13 cellular contexts compared by ENCODE assay signal in the genomic region with DNA sequence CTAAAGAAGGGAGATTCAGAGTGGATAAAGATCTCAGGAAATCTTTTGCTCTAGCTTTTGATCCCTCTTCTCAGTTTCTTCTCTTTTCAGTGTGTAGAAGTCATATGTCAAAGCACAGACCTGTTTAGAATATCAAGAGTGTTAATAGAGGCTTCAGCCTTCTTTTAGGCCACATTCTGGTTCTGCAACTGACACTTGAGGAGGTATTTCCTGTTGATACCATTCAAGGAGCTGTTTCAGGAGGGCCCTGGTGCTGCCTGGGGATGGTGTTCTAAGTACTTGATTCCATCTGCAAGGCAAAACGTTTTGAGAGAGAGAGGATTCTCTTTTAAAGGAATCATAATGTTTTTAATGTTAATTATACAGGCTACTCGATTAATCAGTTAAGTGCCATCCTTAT.
DNase-seq lines count a peak whose midpoint lies in the region; ATAC-seq, FAIRE-seq and TF ChIP-seq lines count a peak whose summit lies in the region.
"Had no signal": no experiment of that assay in that cellular context is flagged by ENCODE, and none has a peak within 500 bp of the region (broad histone marks: within the 10 kb centered on the region; RNA-seq: fewer than 3 reads in every experiment).

No MANE protein-coding gene starts in this region.

- POLR2A ChIA-PET in H1 (lab: Charles Lee; ENCODE audit: partially characterized antibody): interaction anchor here (0.9 to 2.1 kb wide), 3 partner anchors 8 to 29 kb away, joined by 4 read pairs; no protein-coding TSS in a partner anchor

- no peak overlapping the region for H3K18ac ChIP-seq in H1 (ENCODE audit: extremely low read depth, low read length)
- no peak overlapping the region for H3K18ac ChIP-seq in mesendoderm (ENCODE audit: low read length)

- H3K4me1 ChIP-seq in BLaER1 (peaks cover 32% of the 10 kb centered on the region), MM.1S (ENCODE audit: low read length) (peaks cover 26% of the 10 kb centered on the region), H1 (replicated peaks in 1 of 4; ENCODE audit: control insufficient read depth in 3 of 4, insufficient read depth in 4 of 4, low read length in 3 of 4) (peaks cover 7 to 52% (median 38%) of the 10 kb centered on the region in 4 experiments), mesendoderm (ENCODE audit: control insufficient read depth, low read depth, low read length) (peaks cover 23% of the 10 kb centered on the region), foreskin keratinocyte (no peaks in the 10 kb centered on the region)

- no peak for TF ChIP-seq POLR2A in H1 (IDR thresholded peaks at IDR 0.05; ENCODE audit: control extremely low read depth in 1 of 2, low read depth in 2 of 2, low read length in 2 of 2)

- H3K56ac ChIP-seq in H1 (replicated peaks; ENCODE audit: insufficient read length, low read depth, low read length) (no peak overlapping the region), mesendoderm (ENCODE audit: low read length) (peak overlapping the region; percentile 85)

- no peak overlapping the region for H3K27ac ChIP-seq in BLaER1
- peak overlapping the region; percentile 28; the same call in 1 of the 2 replicates for H3K27ac ChIP-seq in MM.1S (ENCODE audit: low read length)
- no peak overlapping the region; the same call in 1 of the 2 replicates for H3K27ac ChIP-seq in H1 (ENCODE audit: low read depth, low read length)
- peak overlapping the region; percentile 66 for H3K27ac ChIP-seq in mesendoderm (ENCODE audit: low read depth, low read length)
- no peak overlapping the region for H3K27ac ChIP-seq in foreskin keratinocyte
- H3K27ac ChIP-seq: coronary artery had no signal

- TF ChIP-seq EP300 in H1 (IDR thresholded peaks at IDR 0.05; ENCODE audit: borderline replicate concordance in 1 of 2, low read depth in 2 of 2, low read length in 2 of 2): no peak

- H3K23ac ChIP-seq in H1 (ENCODE audit: insufficient read length): no peak overlapping the region
- H3K23ac ChIP-seq in mesendoderm (ENCODE audit: low read length): no peak overlapping the region

- no peak overlapping the region; the same call in 1 of the 2 replicates for H2AK5ac ChIP-seq in H1 (ENCODE audit: low read depth, low read length)
- no peak overlapping the region for H2AK5ac ChIP-seq in mesendoderm (ENCODE audit: low read length)

- H4K20me1 ChIP-seq in BLaER1: no peaks in the 10 kb centered on the region
- H4K20me1 ChIP-seq in MM.1S (ENCODE audit: insufficient read depth, low read length): no peaks in the 10 kb centered on the region
- peaks cover 1 to 3% of the 10 kb centered on the region in 2 experiments for H4K20me1 ChIP-seq in H1 (replicated peaks in 1 of 2; ENCODE audit: control insufficient read depth in 1 of 2, insufficient read depth in 2 of 2, low read length in 2 of 2)

- H3K4me2 ChIP-seq in BLaER1 (peak overlapping the region; percentile 55), MM.1S (ENCODE audit: low read depth, low read length) (peak overlapping the region; percentile 18; the same call in 1 of the 2 replicates), H1 (ENCODE audit: insufficient read depth in 1 of 2, low read depth in 2 of 2, low read length in 2 of 2) (peak overlapping the region; percentile 40 to 55; a peak in 3 of 4 replicates), mesendoderm (ENCODE audit: low read length) (no peak overlapping the region)

- peak; percentile 81 for FAIRE-seq in H1 (lab: Jason Lieb, UNC)

- H3K23me2 ChIP-seq in H1 (ENCODE audit: low read depth, low read length): no peaks in the 10 kb centered on the region

- no peak for TF ChIP-seq RAD21 in H1 (IDR thresholded peaks at IDR 0.05 in 1 of 2, conservative IDR thresholded peaks at IDR 0.05 in 1 of 2; ENCODE audit: low read depth in 2 of 2, low read length in 2 of 2)

- H2AFZ ChIP-seq in MM.1S (ENCODE audit: low read length) (no peak overlapping the region), H1 (ENCODE audit: low read length) (no peak overlapping the region)

- H2BK5ac ChIP-seq in H1 (ENCODE audit: low read depth, low read length) (peak overlapping the region; percentile 67), mesendoderm (ENCODE audit: low read length) (no peak overlapping the region)

- WGBS in H1 (ENCODE audit: extremely low coverage in 1 of 2, insufficient coverage in 1 of 2, insufficient read length in 1 of 2, insufficient replicate concordance in 2 of 2, low coverage in 1 of 2, low lambda C conversion rate in 2 of 2, missing lambda C conversion rate in 1 of 2), 2 experiments: 16% methylated on average over 2 of the region's 2 CpGs; no CpG with 5 or more reads in 1 of the 2 experiments
- WGBS in mesendoderm (ENCODE audit: extremely low coverage, insufficient coverage, low lambda C conversion rate): no CpG with 5 or more reads among the region's 2 CpGs

- H3K9ac ChIP-seq in BLaER1 (no peak overlapping the region), MM.1S (ENCODE audit: low read length) (no peak overlapping the region), H1 (replicated peaks in 1 of 4; ENCODE audit: extremely low read depth in 1 of 4, low read depth in 3 of 4, low read length in 3 of 4) (no peak overlapping the region), mesendoderm (ENCODE audit: low read length) (no peak overlapping the region)

- H3K79me2 ChIP-seq in MM.1S (ENCODE audit: low read length): peaks cover 23% of the 10 kb centered on the region; the same call in 1 of the 2 replicates
- H3K79me2 ChIP-seq in H1 (ENCODE audit: control insufficient read depth in 1 of 2, insufficient read depth in 2 of 2, low read length in 2 of 2): peaks cover 0 to 88% of the 10 kb centered on the region in 2 experiments; a peak in 3 of 4 replicates
- peaks cover 32% of the 10 kb centered on the region for H3K79me2 ChIP-seq in mesendoderm (ENCODE audit: control insufficient read depth, insufficient read depth, low read length)

- no peak overlapping the region for H3K4ac ChIP-seq in H1 (replicated peaks; ENCODE audit: insufficient read length, low read depth, low read length)
- peak overlapping the region; percentile 77 for H3K4ac ChIP-seq in mesendoderm (ENCODE audit: low read depth, low read length)

- H3K4me3 ChIP-seq in BLaER1: no peak overlapping the region
- no peak overlapping the region for H3K4me3 ChIP-seq in MM.1S (ENCODE audit: low read length)
- H3K4me3 ChIP-seq in H1 (ENCODE audit: extremely low read depth in 1 of 4, insufficient read depth in 2 of 4, low read depth in 3 of 4, low read length in 4 of 4): peak overlapping the region in 1 of 4 experiments; percentile 10; a peak in 1 of 8 replicates
- no peak overlapping the region for H3K4me3 ChIP-seq in mesendoderm (ENCODE audit: low read length)
- H3K4me3 ChIP-seq: coronary artery, gastrocnemius medialis had no signal

- H3K36me3 ChIP-seq in BLaER1 (no peaks in the 10 kb centered on the region), MM.1S (replicated peaks; ENCODE audit: insufficient read depth, low read length) (no peaks in the 10 kb centered on the region), H1 (ENCODE audit: control insufficient read depth in 2 of 4, insufficient read depth in 4 of 4, low read length in 3 of 4) (no peaks in the 10 kb centered on the region), mesendoderm (ENCODE audit: control insufficient read depth, insufficient read depth, low read length) (no peaks in the 10 kb centered on the region)
- H3K36me3 ChIP-seq: gastrocnemius medialis had no signal

- no peaks in the 10 kb centered on the region for H3K79me1 ChIP-seq in H1 (ENCODE audit: low read depth, low read length)
- H3K79me1 ChIP-seq in mesendoderm (ENCODE audit: low read length): no peaks in the 10 kb centered on the region

- H4K5ac ChIP-seq in H1 (ENCODE audit: insufficient read length, low read depth, low read length) (no peak overlapping the region), mesendoderm (ENCODE audit: low read length) (no peak overlapping the region)

- TF ChIP-seq CTCF in MM.1S (IDR thresholded peaks at IDR 0.05; ENCODE audit: low read length) (no peak), H1 (IDR thresholded peaks at IDR 0.05; ENCODE audit: control extremely low read depth in 1 of 3, insufficient read depth in 1 of 3, low read depth in 1 of 3, low read length in 3 of 3) (no peak), foreskin keratinocyte (conservative IDR thresholded peaks at IDR 0.05) (no peak)

- ATAC-seq in foreskin keratinocyte: no peak
- ATAC-seq: activated CD8-positive, alpha-beta T cell treated with anti-CD3 and anti-CD28 coated beads for 36 hours; stimulated activated memory B cell treated with anti-CD40 and anti-IgM and Interleukin-4, amounts not matched to agents 10 μg/mL and 1 μg/mL and 100 μg/mL, for 72 hours had no signal

- CTCF ChIA-PET in H1 (lab: Charles Lee; ENCODE audit: partially characterized antibody): interaction anchor here (0.9 to 1.4 kb wide), 6 partner anchors 15 to 338 kb away, joined by 3 to 4 read pairs (median 3); no protein-coding TSS in a partner anchor

- peak; percentile 49 for DNase-seq in MM.1S
- no peak for DNase-seq in H1 (ENCODE audit: low read depth in 1 of 2, low spot score in 2 of 2)
- peak; percentile 93 for DNase-seq in mesendoderm
- DNase-seq in NCI-H226: no peak
- no peak for DNase-seq in HuH-7 (ENCODE audit: low spot score)
- no peak for DNase-seq in NCI-H524 treated with DMSO at 0.1 percent for 48 hours (lab: John Stamatoyannopoulos, UW)
- DNase-seq in foreskin keratinocyte: no peak
- DNase-seq: activated CD8-positive, alpha-beta T cell treated with anti-CD3 and anti-CD28 coated beads for 36 hours; gastrocnemius medialis; NCI-H2227 treated with DMSO at 0.1 percent for 48 hours had no signal

- no peak overlapping the region for H3K14ac ChIP-seq in H1 (ENCODE audit: insufficient read length)

- H3K27me3 ChIP-seq in BLaER1 (no peaks in the 10 kb centered on the region), MM.1S (replicated peaks; ENCODE audit: insufficient read depth, low read length) (no peaks in the 10 kb centered on the region), H1 (replicated peaks in 1 of 4; ENCODE audit: control insufficient read depth in 3 of 4, extremely low read depth in 1 of 4, insufficient read depth in 3 of 4, low read length in 3 of 4) (no peaks in the 10 kb centered on the region), mesendoderm (ENCODE audit: insufficient read depth, low read length, poor library complexity) (no peaks in the 10 kb centered on the region), foreskin keratinocyte (no peaks in the 10 kb centered on the region)
- H3K27me3 ChIP-seq: gastrocnemius medialis had no signal

- no peak overlapping the region for H2BK15ac ChIP-seq in H1 (ENCODE audit: low read length)
- no peak overlapping the region for H2BK15ac ChIP-seq in mesendoderm (replicated peaks; ENCODE audit: low read depth)

- no peaks in the 10 kb centered on the region for H3K9me2 ChIP-seq in MM.1S (replicated peaks; ENCODE audit: insufficient read depth, low read length)

- no peaks in the 10 kb centered on the region for H3K9me3 ChIP-seq in BLaER1
- H3K9me3 ChIP-seq in MM.1S (replicated peaks; ENCODE audit: insufficient read depth, low read length): no peaks in the 10 kb centered on the region
- no peaks in the 10 kb centered on the region for H3K9me3 ChIP-seq in H1 (ENCODE audit: insufficient read depth in 2 of 2, low read depth in 1 of 2, low read length in 1 of 2)
- H3K9me3 ChIP-seq: gastrocnemius medialis had no signal

- H4K91ac ChIP-seq in H1 (replicated peaks; ENCODE audit: insufficient read length, low read length): no peak overlapping the region

- H2BK120ac ChIP-seq in H1 (replicated peaks; ENCODE audit: low read depth, low read length): no peak overlapping the region
- H2BK120ac ChIP-seq in mesendoderm (ENCODE audit: low read depth, low read length): no peak overlapping the region

- H2BK12ac ChIP-seq in H1 (ENCODE audit: low read depth, low read length): 0 out of 2 replicates have a peak overlapping the region, but pooled peaks have one; percentile 2

- H2BK20ac ChIP-seq in H1 (ENCODE audit: low read length): no peak overlapping the region

- no peak overlapping the region for H4K8ac ChIP-seq in H1 (ENCODE audit: extremely low read depth, insufficient read depth, low read length)
- no peak overlapping the region for H4K8ac ChIP-seq in mesendoderm (ENCODE audit: low read depth, low read length)

- peaks cover 8% of the 10 kb centered on the region; the same call in 1 of the 2 replicates for H3F3A ChIP-seq in MM.1S (ENCODE audit: insufficient read depth, low read length)

Comparison
In these comparisons a context has a peak if more than half of its experiments do, and no peak if none do; other contexts are left out.
1. H3K27ac ChIP-seq: peak in MM.1S (single experiment) and mesendoderm (single experiment); none in BLaER1 (single experiment), H1 (single experiment) and foreskin keratinocyte (single experiment).
2. DNase-seq: peak in MM.1S (single experiment) and mesendoderm (single experiment); none in H1 (0 of 2), NCI-H226 (single experiment), HuH-7 (single experiment), NCI-H524 treated with DMSO at 0.1 percent for 48 hours (single experiment) and foreskin keratinocyte (0 of 2).